ENCODE assay signal across 8 cellular contexts in genomic region chrX:119852410-119853353, GRCh38. TPM values are rescaled to one million over a fixed set of nuclear protein-coding genes. Genes with fewer than 3 reads are reported as not detected.
A peak's percentile ranks its signal among the peaks of the same experiment; 100 is the strongest.
DNase-seq lines count a peak whose midpoint lies in the region; ATAC-seq and TF ChIP-seq lines count a peak whose summit lies in the region.

TSS of gene UPF3B (minus strand) at chrX:119852963. CDS start at chrX:119852928, 35 bp downstream.

- ATAC-seq in GM21723 (IDR thresholded peaks at IDR 0.05; ENCODE audit: unreplicated experiment), result peak; percentile 97
- ATAC-seq in esophagus mucosa, result peak; percentile 98

- H3K9me3 ChIP-seq in Peyer's patch (no peaks in the 10 kb centered on the region), muscle layer of colon (ENCODE audit: low read length) (no peaks in the 10 kb centered on the region)

- peak within 1 kb of the TSS; percentile 73 for H3K9ac ChIP-seq in muscle layer of colon (ENCODE audit: low read length)

- TF ChIP-seq POLR2A in Peyer's patch (IDR thresholded peaks at IDR 0.05), result peak; percentile 32 to 61

- no peak for TF ChIP-seq CTCF in Peyer's patch (IDR thresholded peaks at IDR 0.05)

- H3K4me1 ChIP-seq in Peyer's patch (no peaks in the 10 kb centered on the region), muscle layer of colon (ENCODE audit: insufficient read depth, low read length) (no peaks in the 10 kb centered on the region)

- no peaks in the 10 kb centered on the region for H3K36me3 ChIP-seq in Peyer's patch
- H3K36me3 ChIP-seq in muscle layer of colon (ENCODE audit: insufficient read depth, low read length), result no peaks in the 10 kb centered on the region

- peak within 1 kb of the TSS; percentile 40 to 82 (median 65) for H3K4me3 ChIP-seq in Peyer's patch
- peak within 1 kb of the TSS; percentile 48 to 72 for H3K4me3 ChIP-seq in muscle layer of colon (ENCODE audit: low read depth in 1 of 2, low read length in 2 of 2)

- peak; percentile 99 for DNase-seq in DMS53 (lab: John Stamatoyannopoulos, UW)
- peak; percentile 79 for DNase-seq in KG1 (lab: John Stamatoyannopoulos, UW)
- DNase-seq in Peyer's patch, result peak; percentile 93 to 98 (median 96)
- peak; percentile 92 for DNase-seq in activated T-cell treated with anti-CD3 and anti-CD28 coated beads, Interleukin-2, amount 50 U/mL, for 48 hours
- peak; percentile 78 for DNase-seq in stimulated activated CD8-positive, alpha-beta memory T cell treated with anti-CD3 and anti-CD28 coated beads, Interleukin-7, amount 100 ng/mL, for 24 hours (ENCODE audit: low read depth)

- H3K27ac ChIP-seq in Peyer's patch (peak within 1 kb of the TSS; percentile 81 to 91 (median 86)), muscle layer of colon (ENCODE audit: low read depth, low read length) (peak within 1 kb of the TSS; percentile 81)

- H3K27me3 ChIP-seq in Peyer's patch (no peaks in the 10 kb centered on the region), muscle layer of colon (ENCODE audit: control insufficient read depth in 1 of 2, insufficient read depth in 2 of 2, low read length in 2 of 2) (no peaks in the 10 kb centered on the region)

RNA-seq across cellular contexts. Expression of gene UPF3B, which starts in this region (rescaled TPM):
- total RNA-seq in Peyer's patch (10 to 100 TPM in 2 of 4 donors, 1 to 10 TPM in 2; 5.3 to 28.9 (median 8.8) TPM), esophagus mucosa (3.7 TPM)

Comparison
In these comparisons a context has a peak if more than half of its experiments do, and no peak if none do; other contexts are left out.
1. Peak in every context shown above with its lines: DNase-seq, ATAC-seq, H3K4me3 ChIP-seq and H3K27ac ChIP-seq.